Comparison of ENCODE assay signal across 1 cellular context in genomic region chr14:99603471-99603933, GRCh38.
TF ChIP-seq lines count a peak whose summit lies in the region.

No MANE protein-coding gene starts in this region.

TF ChIP-seq in K562, 482 proteins besides CTCF, POLR2A, EP300 and RAD21 (continued from another document and continues in another):
- no peak; the same call in 1 of the 2 replicates for TF ChIP-seq MYC (IDR thresholded peaks at IDR 0.05; ENCODE audit: low read depth, low read length)
- no peak for TF ChIP-seq MYC (CRISPR knock-in tag; IDR thresholded peaks at IDR 0.05; ENCODE audit: borderline replicate concordance, low read depth)
- no peak for TF ChIP-seq ZC3H11A (IDR thresholded peaks at IDR 0.05; ENCODE audit: low read depth, low read length)
- TF ChIP-seq ZNF232 (CRISPR knock-in tag; IDR thresholded peaks at IDR 0.05): peak; percentile 94
- peak; percentile 98 for TF ChIP-seq ZBTB33 (CRISPR knock-in tag; IDR thresholded peaks at IDR 0.05)
- TF ChIP-seq DACH1 (IDR thresholded peaks at IDR 0.05; ENCODE audit: partially characterized antibody): no peak
- peak; percentile 98 for TF ChIP-seq MGA (IDR thresholded peaks at IDR 0.05)
- TF ChIP-seq NKRF (IDR thresholded peaks at IDR 0.05; ENCODE audit: borderline replicate concordance): no peak
- TF ChIP-seq NR0B1 (IDR thresholded peaks at IDR 0.05; ENCODE audit: partially characterized antibody): no peak
- no peak for TF ChIP-seq PBX2 (CRISPR knock-in tag; IDR thresholded peaks at IDR 0.05; ENCODE audit: low read depth)
- no peak for TF ChIP-seq PBX2 (tag; conservative IDR thresholded peaks at IDR 0.05; ENCODE audit: low read depth)
- no peak for TF ChIP-seq ZNF644 (tag; IDR thresholded peaks at IDR 0.05; ENCODE audit: low read depth)
- no peak for TF ChIP-seq CREB3 (tag; conservative IDR thresholded peaks at IDR 0.05; ENCODE audit: low read depth)
- no peak for TF ChIP-seq ZNF395 (CRISPR knock-in tag; IDR thresholded peaks at IDR 0.05)
- TF ChIP-seq SMARCC2 (IDR thresholded peaks at IDR 0.05; ENCODE audit: low read depth): no peak
- TF ChIP-seq TFAP4 (CRISPR knock-in tag; IDR thresholded peaks at IDR 0.05; ENCODE audit: borderline replicate concordance): 0 out of 2 replicates have a peak, but pooled peaks have one; percentile 17
- no peak for TF ChIP-seq ZBTB5 (IDR thresholded peaks at IDR 0.05)
- peak in 1 of 2 experiments; percentile 33; a peak in 1 of 4 replicates for TF ChIP-seq FOXA3 (CRISPR knock-in tag; conservative IDR thresholded peaks at IDR 0.05 in 1 of 2, IDR thresholded peaks at IDR 0.05 in 1 of 2)
- TF ChIP-seq GTF2B (IDR thresholded peaks at IDR 0.05; ENCODE audit: extremely low read depth, insufficient read length): no peak
